ENCODE assay signal across 3 cellular contexts in the genomic region with DNA sequence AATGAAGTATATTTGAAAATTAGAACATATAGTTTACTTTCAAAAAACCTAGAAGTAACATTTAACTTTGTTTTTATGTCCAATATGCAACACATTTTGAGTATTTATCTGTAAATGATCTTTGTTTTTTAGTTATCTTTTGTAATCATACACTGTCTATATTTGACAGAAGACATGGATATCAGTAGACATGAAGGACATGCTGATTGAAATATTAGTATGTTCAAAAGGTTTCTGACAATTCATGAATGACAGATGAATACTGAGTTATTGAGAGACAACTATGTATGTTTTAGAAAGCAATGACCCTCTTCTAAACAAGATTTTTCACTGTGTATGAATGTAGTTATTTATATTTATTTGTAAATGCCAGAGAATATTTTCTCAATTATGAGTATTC.
"Had no signal": no experiment of that assay in that cellular context is flagged by ENCODE, and none has a peak within 500 bp of the region (broad histone marks: within the 10 kb centered on the region; RNA-seq: fewer than 3 reads in every experiment).

No MANE protein-coding gene starts in this region.

- DNase-seq: GDM1, GF-D8 had no signal

- H3K4me3 ChIP-seq: GM12878 had no signal
